In the genomic region with DNA sequence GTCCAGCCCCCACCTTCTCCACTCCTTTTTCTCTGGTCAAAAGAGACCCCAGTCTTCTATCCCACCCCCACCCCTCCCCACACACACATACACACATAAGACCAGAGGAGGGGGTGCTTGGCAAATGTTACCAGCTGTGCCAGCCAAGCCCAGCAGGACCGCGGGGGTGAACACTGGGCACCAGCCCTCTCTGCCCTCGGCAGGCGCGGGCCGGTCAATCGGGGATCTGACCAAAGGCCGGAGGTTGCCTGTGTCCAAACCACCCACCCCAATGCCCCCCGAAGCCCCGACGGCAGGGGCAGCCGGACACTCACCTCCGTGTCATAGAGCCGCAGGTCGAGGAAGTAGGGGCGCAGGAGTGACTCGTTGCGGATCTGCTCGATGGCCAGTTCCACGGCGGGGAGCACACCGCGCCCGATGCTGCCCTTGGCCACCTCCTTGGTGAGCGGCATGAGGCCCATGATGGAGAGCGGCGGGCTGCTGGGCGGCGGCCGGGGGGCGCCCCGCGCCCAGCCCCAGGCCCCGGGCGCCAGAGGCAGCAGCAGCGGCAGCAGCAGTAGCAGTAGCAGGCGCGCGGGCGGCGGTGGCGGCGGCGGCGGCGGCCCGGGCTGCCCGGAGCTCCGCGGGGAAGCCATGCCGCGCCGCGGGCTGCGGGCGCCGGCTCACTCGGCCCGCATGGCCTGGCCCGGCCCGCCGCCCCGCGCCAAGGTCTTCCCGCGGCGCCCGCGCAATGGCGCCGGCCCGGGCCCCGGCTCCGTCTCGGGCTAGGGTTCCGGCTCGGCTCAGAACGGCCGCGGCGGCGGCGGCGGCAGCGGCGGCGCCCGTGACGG, we compare ENCODE assay signal across 9 cellular contexts. TPM values are rescaled to one million over a fixed set of nuclear protein-coding genes. Genes with fewer than 3 reads are reported as not detected.
DNase-seq lines count a peak whose midpoint lies in the region; ATAC-seq and TF ChIP-seq lines count a peak whose summit lies in the region.
"Had no signal": no experiment of that assay in that cellular context is flagged by ENCODE, and none has a peak within 500 bp of the region (broad histone marks: within the 10 kb centered on the region; RNA-seq: fewer than 3 reads in every experiment).

No MANE protein-coding gene starts in this region.

- ATAC-seq in HG03571 (IDR thresholded peaks at IDR 0.05; ENCODE audit: unreplicated experiment) (no peak), HG03196 (IDR thresholded peaks at IDR 0.05; ENCODE audit: unreplicated experiment) (no peak)

- CTCF ChIA-PET in AG04449 (lab: Yijun Ruan, JAX) = interaction anchor here (1.4 to 2.1 kb wide), 2 partner anchors 68 to 156 kb away, joined by 3 to 6 read pairs; no protein-coding TSS in a partner anchor

- 4% methylated on average over 47 to 69 of the region's 89 CpGs for WGBS in mesodermal cell (ENCODE audit: insufficient coverage in 2 of 2), 2 experiments

- H3K27ac Mint-ChIP-seq in immature natural killer cell = no peak overlapping the region

- peaks cover 0 to 3% (median 0%) of the 10 kb centered on the region in 6 donors for H3K9me3 Mint-ChIP-seq in immature natural killer cell

- no peaks in the 10 kb centered on the region for H3K36me3 ChIP-seq in mesodermal cell (ENCODE audit: control insufficient read depth, insufficient read depth, low read length)
- H3K36me3 ChIP-seq in tibial artery = no peaks in the 10 kb centered on the region

- peaks cover 2 to 5% of the 10 kb centered on the region in 2 donors for H3K4me1 Mint-ChIP-seq in immature natural killer cell

- TF ChIP-seq CTCF in AG04449 (IDR thresholded peaks at IDR 0.05; ENCODE audit: insufficient read depth, low read length, missing control alignments) = no peak
- no peak for TF ChIP-seq CTCF in GM13977 (IDR thresholded peaks at IDR 0.05; ENCODE audit: extremely low read depth, insufficient read depth, missing control alignments)
- TF ChIP-seq CTCF in tibial artery (IDR thresholded peaks at IDR 0.05) = no peak

- H3K9me3 ChIP-seq in mesodermal cell (ENCODE audit: control insufficient read depth, low read length) (no peaks in the 10 kb centered on the region), tibial artery (no peaks in the 10 kb centered on the region)

- peaks cover 0 to 81% of the 10 kb centered on the region in 2 donors for H3K27me3 ChIP-seq in tibial artery

- DNase-seq in AG04449 (ENCODE audit: low read depth, low spot score) (no peak), GM13977 (ENCODE audit: low spot score) (peak; percentile 31), tibial artery (no peak), immature natural killer cell (no peak)
- DNase-seq: activated gamma-delta T cell had no signal

- H3K4me3 ChIP-seq in AG04449 (ENCODE audit: low read depth, low read length) (peak overlapping the region; percentile 30), mesodermal cell (ENCODE audit: extremely low read depth, insufficient read depth, low read length, poor library complexity, severe bottlenecking) (peak overlapping the region; percentile 27), tibial artery (peak overlapping the region in 1 of 2 donors; percentile 45)

- H3K36me3 Mint-ChIP-seq in immature natural killer cell = peaks cover 0 to 4% (median 0%) of the 10 kb centered on the region in 3 donors

- H3K27me3 Mint-ChIP-seq in immature natural killer cell (ENCODE audit: low read depth in 3 of 3) = peaks cover 13 to 22% (median 18%) of the 10 kb centered on the region in 3 donors

- H3K4me3 Mint-ChIP-seq in immature natural killer cell = no peak overlapping the region

- POLR2A ChIA-PET in AG04449 (lab: Yijun Ruan, JAX) = no interaction called here

- H3K27ac ChIP-seq in cingulate gyrus (ENCODE audit: low read depth, low read length) (peak overlapping the region; percentile 19), mesodermal cell (ENCODE audit: low read depth, low read length, severe bottlenecking) (no peak overlapping the region), tibial artery (no peak overlapping the region)

- intact Hi-C loops in tibial artery (cut with DNase I; ENCODE audit: low total_unique reads) = no loop called here

- in situ Hi-C loops in GM13977 (cut with MboI; ENCODE audit: low pct_unique_long_range_greater_than_20kb, low sequenced_read_pairs, unreplicated experiment) = no loop called here

- H3K4me1 ChIP-seq in mesodermal cell (ENCODE audit: control insufficient read depth, insufficient read depth, low read length, poor library complexity, severe bottlenecking) (peaks cover 4% of the 10 kb centered on the region), tibial artery (peaks cover 0 to 24% (median 20%) of the 10 kb centered on the region in 4 donors)

RNA-seq across cellular contexts. Expression of a gene that starts 0.4 kb away (rescaled TPM):
- 0.44 TPM for polyA plus RNA-seq in mesodermal cell (2013, experiment 1 of 2)
- polyA plus RNA-seq in mesodermal cell (2013, experiment 2 of 2) = 0.05 TPM
- not detected for polyA plus RNA-seq in immature natural killer cell
